Comparison of ENCODE assay signal across 8 cellular contexts in genomic region chr10:132961-133898, GRCh38. TPM values are rescaled to one million over a fixed set of nuclear protein-coding genes. Genes with fewer than 3 reads are reported as not detected.
DNase-seq lines count a peak whose midpoint lies in the region; ATAC-seq lines count a peak whose summit lies in the region.

No MANE protein-coding gene starts in this region.

- H3K4me3 ChIP-seq in MG63: peak overlapping the region; percentile 55

- ATAC-seq in natural killer cell treated with Interleukin-12 subunit alpha and Interleukin-12 subunit beta and Interleukin-15 and Interleukin-18, amount 100 ng/mL, for 72 hours: no peak
- no peak for ATAC-seq in GM21390 (IDR thresholded peaks at IDR 0.05; ENCODE audit: unreplicated experiment)

- H3K27me3 Mint-ChIP-seq in natural killer cell treated with Interleukin-12 subunit alpha and Interleukin-12 subunit beta and Interleukin-15 and Interleukin-18, amount 100 ng/mL, for 72 hours: no peaks in the 10 kb centered on the region

- H3K4me3 Mint-ChIP-seq in natural killer cell treated with Interleukin-12 subunit alpha and Interleukin-12 subunit beta and Interleukin-15 and Interleukin-18, amount 100 ng/mL, for 72 hours: peak overlapping the region; percentile 81

- H3K4me1 Mint-ChIP-seq in natural killer cell treated with Interleukin-12 subunit alpha and Interleukin-12 subunit beta and Interleukin-15 and Interleukin-18, amount 100 ng/mL, for 72 hours (ENCODE audit: low read depth in 2 of 2): peaks cover 19 to 29% of the 10 kb centered on the region in 2 donors

- H3K36me3 Mint-ChIP-seq in natural killer cell treated with Interleukin-12 subunit alpha and Interleukin-12 subunit beta and Interleukin-15 and Interleukin-18, amount 100 ng/mL, for 72 hours: no peaks in the 10 kb centered on the region

- H3K9me3 ChIP-seq in MG63: no peaks in the 10 kb centered on the region

- no peaks in the 10 kb centered on the region for H3K9me3 Mint-ChIP-seq in natural killer cell treated with Interleukin-12 subunit alpha and Interleukin-12 subunit beta and Interleukin-15 and Interleukin-18, amount 100 ng/mL, for 72 hours

- H3K27me3 ChIP-seq in MG63: no peaks in the 10 kb centered on the region

- H3K36me3 ChIP-seq in MG63: no peaks in the 10 kb centered on the region

- DNase-seq in Daoy (ENCODE audit: low read depth) (peak; percentile 49), MG63 (peak; percentile 31), cerebellar cortex (ENCODE audit: low spot score) (peak; percentile 25), iPS-NIHi11 (ENCODE audit: low spot score) (no peak), cortex of kidney (lab: John Stamatoyannopoulos, UW) (no peak), NCI-H2029 treated with DMSO at 0.1 percent for 48 hours (lab: John Stamatoyannopoulos, UW) (no peak)
- no peak for DNase-seq in natural killer cell treated with Interleukin-12 subunit alpha and Interleukin-12 subunit beta and Interleukin-15 and Interleukin-18, amount 100 ng/mL, for 72 hours (ENCODE audit: low spot score)

- peak overlapping the region; percentile 71 to 74 for H3K27ac Mint-ChIP-seq in natural killer cell treated with Interleukin-12 subunit alpha and Interleukin-12 subunit beta and Interleukin-15 and Interleukin-18, amount 100 ng/mL, for 72 hours

RNA-seq across cellular contexts. Expression of gene ZMYND11, which starts 2.0 kb away (rescaled TPM):
- 37.4 and 38.5 TPM in 2 replicates for total RNA-seq in Daoy (2014; rRNA removed; shearing (Covaris generic))
- total RNA-seq in MG63 (2014; rRNA removed; shearing (Covaris generic); ENCODE audit: low replicate concordance): 43.4 and 49.5 TPM in 2 replicates
- 10 to 100 TPM; 21.4 to 30.0 TPM for total RNA-seq in natural killer cell treated with Interleukin-12 subunit alpha and Interleukin-12 subunit beta and Interleukin-15 and Interleukin-18, amount 100 ng/mL, for 72 hours

Comparison
In these comparisons a context has a peak if more than half of its experiments do, and no peak if none do; other contexts are left out.
1. DNase-seq: peak in Daoy (single experiment), MG63 (single experiment) and cerebellar cortex (single experiment); none in natural killer cell treated with Interleukin-12 subunit alpha and Interleukin-12 subunit beta and Interleukin-15 and Interleukin-18, amount 100 ng/mL, for 72 hours (single experiment), iPS-NIHi11 (single experiment), cortex of kidney (single experiment) and NCI-H2029 treated with DMSO at 0.1 percent for 48 hours (single experiment).